Comparison of ENCODE assay signal across 31 cellular contexts in the genomic region with DNA sequence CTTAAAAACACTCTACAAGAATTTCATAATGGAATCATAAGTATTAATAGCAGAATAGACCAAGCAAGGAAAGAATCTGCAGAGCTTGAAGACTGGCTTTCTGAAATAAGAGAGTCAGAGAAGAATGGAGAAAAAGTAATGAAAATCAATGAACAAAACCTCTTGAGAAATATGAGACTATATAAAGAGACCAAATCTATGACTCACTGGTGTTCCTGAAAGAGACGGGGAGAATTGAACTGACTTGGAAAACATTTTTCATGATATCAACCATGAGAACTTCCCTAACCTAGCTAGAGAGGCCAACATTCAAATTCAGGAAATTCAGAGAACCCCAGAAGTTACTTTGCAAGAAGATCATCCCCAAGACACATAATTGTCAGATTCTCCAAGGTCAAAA.
"Had no signal": no experiment of that assay in that cellular context is flagged by ENCODE, and none has a peak within 500 bp of the region (broad histone marks: within the 10 kb centered on the region; RNA-seq: fewer than 3 reads in every experiment).

No MANE protein-coding gene starts in this region.

- H3K27me3 ChIP-seq: MG63, Peyer's patch, SJCRH30 had no signal

- H3K4me1 Mint-ChIP-seq: activated CD4-positive, alpha-beta T cell treated with anti-CD3 and anti-CD28 coated beads, Interleukin-2, amount 10 ng/mL, durations not matched to agents 7 days and 5 days; activated T-helper 17 cell treated with anti-CD3 and anti-CD28 coated beads, Interleukin-2, amount 50 U/mL, for 72 hours; central memory CD8-positive, alpha-beta T cell had no signal

- H3K27ac ChIP-seq: Peyer's patch, RWPE1, SJCRH30, VCaP had no signal

- H3K4me3 Mint-ChIP-seq: activated CD4-positive, alpha-beta memory T cell treated with anti-CD3 and anti-CD28 coated beads for 36 hours; activated CD4-positive, alpha-beta T cell treated with anti-CD3 and anti-CD28 coated beads, Interleukin-2, amount 10 ng/mL, durations not matched to agents 7 days and 5 days; activated naive CD4-positive, alpha-beta T cell treated with anti-CD3 and anti-CD28 coated beads for 36 hours; activated naive CD8-positive, alpha-beta T cell; activated T-helper 17 cell treated with anti-CD3 and anti-CD28 coated beads, Interleukin-2, amount 50 U/mL, for 72 hours; central memory CD8-positive, alpha-beta T cell had no signal

- H3K4me1 ChIP-seq: Peyer's patch, SJCRH30 had no signal

- H3K4me3 ChIP-seq: MG63, Peyer's patch, SJCRH30 had no signal

- H3K27me3 Mint-ChIP-seq: activated CD4-positive, alpha-beta memory T cell treated with anti-CD3 and anti-CD28 coated beads for 36 hours; activated CD4-positive, alpha-beta T cell treated with anti-CD3 and anti-CD28 coated beads, Interleukin-2, amount 10 ng/mL, durations not matched to agents 7 days and 5 days; activated naive CD8-positive, alpha-beta T cell; activated T-helper 17 cell treated with anti-CD3 and anti-CD28 coated beads, Interleukin-2, amount 50 U/mL, for 72 hours; central memory CD8-positive, alpha-beta T cell had no signal

- H3K36me3 ChIP-seq: Peyer's patch, SJCRH30 had no signal

- H3K9me3 ChIP-seq: Peyer's patch, SJCRH30, SK-N-SH had no signal

- ATAC-seq: activated T-helper 17 cell treated with anti-CD3 and anti-CD28 coated beads, Interleukin-2, amount 50 U/mL, for 72 hours had no signal

- H3K27ac Mint-ChIP-seq: activated CD4-positive, alpha-beta memory T cell treated with anti-CD3 and anti-CD28 coated beads for 36 hours; activated CD4-positive, alpha-beta T cell treated with anti-CD3 and anti-CD28 coated beads, Interleukin-2, amount 10 ng/mL, durations not matched to agents 7 days and 5 days; activated naive CD4-positive, alpha-beta T cell treated with anti-CD3 and anti-CD28 coated beads for 36 hours; activated naive CD8-positive, alpha-beta T cell; activated T-helper 17 cell treated with anti-CD3 and anti-CD28 coated beads, Interleukin-2, amount 50 U/mL, for 72 hours had no signal

- DNase-seq: activated CD4-positive, alpha-beta memory T cell treated with anti-CD3 and anti-CD28 coated beads for 36 hours; activated CD4-positive, alpha-beta T cell treated with anti-CD3 and anti-CD28 coated beads, Interleukin-2, amount 10 ng/mL, durations not matched to agents 7 days and 5 days; activated CD4-positive, CD25-positive, alpha-beta regulatory T cell; activated gamma-delta T cell; activated naive CD4-positive, alpha-beta T cell treated with anti-CD3 and anti-CD28 coated beads for 36 hours; activated T-cell treated with anti-CD3 and anti-CD28 coated beads for 4 hours; activated T-cell treated with anti-CD3 and anti-CD28 coated beads, Interleukin-2, amount 50 U/mL, for 48 hours; amygdala; KG1; MG63; MV-4-11; NCI-H1092 treated with DMSO at 0.1 percent for 48 hours; NCI-H1417 treated with DMSO at 0.1 percent for 48 hours; NCI-H1694; NCI-H2029; NCI-H2107; NCI-H2171 treated with DMSO at 0.1 percent for 48 hours; NCI-H226; NCI-H526 treated with DMSO at 0.1 percent for 48 hours; NCI-H82; OCI-M1; Peyer's patch; Right ventricle myocardium superior; SJCRH30; SK-N-SH; T-helper 1 cell had no signal
